Comparison of ENCODE assay signal across 17 cellular contexts in genomic region chr10:8410506-8410905, GRCh38.
DNase-seq lines count a peak whose midpoint lies in the region; ATAC-seq and TF ChIP-seq lines count a peak whose summit lies in the region.
"Had no signal": no experiment of that assay in that cellular context is flagged by ENCODE, and none has a peak within 500 bp of the region (broad histone marks: within the 10 kb centered on the region; RNA-seq: fewer than 3 reads in every experiment).

No MANE protein-coding gene starts in this region.

- H3K36me3 ChIP-seq in CD4-positive, CD25-positive, alpha-beta regulatory T cell (ENCODE audit: control insufficient read depth, insufficient read depth, low read length): no peaks in the 10 kb centered on the region
- no peaks in the 10 kb centered on the region for H3K36me3 ChIP-seq in mesendoderm (ENCODE audit: control insufficient read depth, insufficient read depth, low read length)
- no peaks in the 10 kb centered on the region for H3K36me3 ChIP-seq in smooth muscle cell (ENCODE audit: low read depth)
- H3K36me3 ChIP-seq: BLaER1 had no signal

- POLR2A ChIA-PET in WTC11 (lab: Charles Lee): no interaction called here
- POLR2A ChIA-PET in T-cell (lab: Charles Lee): interaction anchor here in 1 of 2 donors (0.5 kb wide), 1 partner anchor 64 kb away, joined by 6 read pairs; no protein-coding TSS in a partner anchor

- H3K27me3 ChIP-seq in CD4-positive, CD25-positive, alpha-beta regulatory T cell (ENCODE audit: control insufficient read depth, insufficient read depth, low read length): no peaks in the 10 kb centered on the region
- no peaks in the 10 kb centered on the region for H3K27me3 ChIP-seq in mesendoderm (ENCODE audit: insufficient read depth, low read length, poor library complexity)
- H3K27me3 ChIP-seq in smooth muscle cell (ENCODE audit: low read depth): peaks cover 5% of the 10 kb centered on the region
- H3K27me3 ChIP-seq: BLaER1 had no signal

- H4K5ac ChIP-seq in mesendoderm (ENCODE audit: low read length): no peak overlapping the region

- peaks cover 3% of the 10 kb centered on the region for H3K36me3 Mint-ChIP-seq in CD4-positive, CD25-positive, alpha-beta regulatory T cell
- H3K36me3 Mint-ChIP-seq in central memory CD8-positive, alpha-beta T cell (ENCODE audit: insufficient read depth): peaks cover 4% of the 10 kb centered on the region
- H3K36me3 Mint-ChIP-seq in WTC11 (no peaks in the 10 kb centered on the region), T-cell (no peaks in the 10 kb centered on the region)
- H3K36me3 Mint-ChIP-seq: CD14-positive monocyte; CD8-positive, alpha-beta T cell had no signal

- H2AFZ ChIP-seq in smooth muscle cell (ENCODE audit: low read depth): no peak overlapping the region

- H3K18ac ChIP-seq in mesendoderm (ENCODE audit: low read length): peak overlapping the region; percentile 30

- H3K4me3 Mint-ChIP-seq in CD4-positive, CD25-positive, alpha-beta regulatory T cell: no peak overlapping the region
- H3K4me3 Mint-ChIP-seq in central memory CD8-positive, alpha-beta T cell: no peak overlapping the region
- H3K4me3 Mint-ChIP-seq in WTC11: no peak overlapping the region
- H3K4me3 Mint-ChIP-seq in T-cell: no peak overlapping the region
- H3K4me3 Mint-ChIP-seq: CD8-positive, alpha-beta T cell; H9 had no signal

- H3K27me3 Mint-ChIP-seq in CD4-positive, CD25-positive, alpha-beta regulatory T cell: no peaks in the 10 kb centered on the region
- H3K27me3 Mint-ChIP-seq in central memory CD8-positive, alpha-beta T cell: no peaks in the 10 kb centered on the region
- H3K27me3 Mint-ChIP-seq in WTC11 (ENCODE audit: low read depth) (no peaks in the 10 kb centered on the region), T-cell (no peaks in the 10 kb centered on the region)

- H3K4ac ChIP-seq in mesendoderm (ENCODE audit: low read depth, low read length): no peak overlapping the region

- peaks cover 18 to 27% (median 23%) of the 10 kb centered on the region in 4 donors for H3K4me1 Mint-ChIP-seq in CD4-positive, CD25-positive, alpha-beta regulatory T cell
- peaks cover 29% of the 10 kb centered on the region for H3K4me1 Mint-ChIP-seq in central memory CD8-positive, alpha-beta T cell
- H3K4me1 Mint-ChIP-seq in WTC11 (peaks cover 20% of the 10 kb centered on the region), T-cell (peaks cover 26 to 36% (median 26%) of the 10 kb centered on the region in 3 donors)
- H3K4me1 Mint-ChIP-seq: CD14-positive monocyte had no signal

- H3K56ac ChIP-seq in mesendoderm (ENCODE audit: low read length): no peak overlapping the region

- H3K4me3 ChIP-seq in CD4-positive, CD25-positive, alpha-beta regulatory T cell (ENCODE audit: low read depth, low read length): no peak overlapping the region
- H3K4me3 ChIP-seq in mesendoderm (ENCODE audit: low read length): no peak overlapping the region
- no peak overlapping the region for H3K4me3 ChIP-seq in smooth muscle cell
- H3K4me3 ChIP-seq: BLaER1 had no signal

- H3K9ac ChIP-seq in mesendoderm (ENCODE audit: low read length) (no peak overlapping the region), smooth muscle cell (ENCODE audit: low read depth) (no peak overlapping the region)
- H3K9ac ChIP-seq: BLaER1 had no signal

- no peak overlapping the region for H3K27ac ChIP-seq in CD4-positive, CD25-positive, alpha-beta regulatory T cell (ENCODE audit: insufficient read depth, low read length, poor library complexity, severe bottlenecking)
- H3K27ac ChIP-seq in mesendoderm (ENCODE audit: low read depth, low read length) (no peak overlapping the region), smooth muscle cell (ENCODE audit: low read depth) (peak overlapping the region; percentile 33)
- H3K27ac ChIP-seq: BLaER1 had no signal

- no peaks in the 10 kb centered on the region for H3K79me1 ChIP-seq in mesendoderm (ENCODE audit: low read length)

- no peaks in the 10 kb centered on the region for H3F3A ChIP-seq in smooth muscle cell (ENCODE audit: low read depth)

- no peaks in the 10 kb centered on the region for H3K9me3 Mint-ChIP-seq in CD4-positive, CD25-positive, alpha-beta regulatory T cell
- H3K9me3 Mint-ChIP-seq in central memory CD8-positive, alpha-beta T cell: no peaks in the 10 kb centered on the region
- H3K9me3 Mint-ChIP-seq in WTC11: no peaks in the 10 kb centered on the region; the same call in 1 of the 2 replicates
- H3K9me3 Mint-ChIP-seq in T-cell: peaks cover 0 to 3% (median 0%) of the 10 kb centered on the region in 3 donors
- H3K9me3 Mint-ChIP-seq: CD8-positive, alpha-beta T cell had no signal

- H3K4me1 ChIP-seq in CD4-positive, CD25-positive, alpha-beta regulatory T cell (ENCODE audit: control insufficient read depth, insufficient read depth, low read length, poor library complexity, severe bottlenecking): peaks cover 15% of the 10 kb centered on the region
- peaks cover 3% of the 10 kb centered on the region for H3K4me1 ChIP-seq in mesendoderm (ENCODE audit: control insufficient read depth, low read depth, low read length)
- H3K4me1 ChIP-seq in smooth muscle cell (ENCODE audit: low read depth): no peaks in the 10 kb centered on the region
- H3K4me1 ChIP-seq: BLaER1 had no signal

- H2BK120ac ChIP-seq in mesendoderm (ENCODE audit: low read depth, low read length): no peak overlapping the region

- H4K8ac ChIP-seq in mesendoderm (ENCODE audit: low read depth, low read length): no peak overlapping the region

- H3K4me2 ChIP-seq in mesendoderm (ENCODE audit: low read length) (no peak overlapping the region), smooth muscle cell (no peak overlapping the region)
- H3K4me2 ChIP-seq: BLaER1 had no signal

- no peak for TF ChIP-seq CTCF in smooth muscle cell (IDR thresholded peaks at IDR 0.05; ENCODE audit: borderline replicate concordance, insufficient read depth, poor library complexity, severe bottlenecking)
- TF ChIP-seq CTCF in WTC11 (IDR thresholded peaks at IDR 0.05): no peak

- ATAC-seq in CD4-positive, CD25-positive, alpha-beta regulatory T cell (ENCODE audit: low read depth in 2 of 2): no peak
- no peak for ATAC-seq in central memory CD8-positive, alpha-beta T cell (replicated peaks; ENCODE audit: extremely low read depth, poor library complexity, severe bottlenecking)
- ATAC-seq in WTC11 (no peak), T-cell (replicated peaks in 1 of 4) (no peak)
- ATAC-seq: CD8-positive, alpha-beta T cell; HepG2 had no signal

- no CpG with 5 or more reads among the region's 3 CpGs for WGBS in mesendoderm (ENCODE audit: extremely low coverage, insufficient coverage, low lambda C conversion rate)
- 74% methylated on average over 3 of the region's 3 CpGs for WGBS in smooth muscle cell (ENCODE audit: low lambda C conversion rate)

- H3K79me2 ChIP-seq in mesendoderm (ENCODE audit: control insufficient read depth, insufficient read depth, low read length) (no peaks in the 10 kb centered on the region), smooth muscle cell (ENCODE audit: low read depth) (no peaks in the 10 kb centered on the region)

- no peak for DNase-seq in CD4-positive, CD25-positive, alpha-beta regulatory T cell
- no peak for DNase-seq in central memory CD8-positive, alpha-beta T cell (ENCODE audit: low spot score in 2 of 2)
- DNase-seq in mesendoderm (no peak), smooth muscle cell (lab: John Stamatoyannopoulos, UW; ENCODE audit: unreplicated experiment) (no peak), WTC11 (ENCODE audit: low spot score) (no peak), T-cell (no peak), iPS-NIHi7 (ENCODE audit: extremely low spot score) (no peak)
- DNase-seq: 8988T; Calu3; CD8-positive, alpha-beta T cell; DMS79 treated with DMSO at 0.1 percent for 48 hours; GF-D8; GOT3; H9 had no signal

- CTCF ChIA-PET in WTC11 (lab: Charles Lee): no interaction called here
- CTCF ChIA-PET in T-cell (lab: Charles Lee): interaction anchor here in 1 of 2 donors (0.6 kb wide), 1 partner anchor 141 kb away, joined by 4 read pairs; no protein-coding TSS in a partner anchor

- H3K23ac ChIP-seq in mesendoderm (ENCODE audit: low read length): peak overlapping the region; percentile 74

- H4K20me1 ChIP-seq in smooth muscle cell (ENCODE audit: low read depth): no peaks in the 10 kb centered on the region
- H4K20me1 ChIP-seq: BLaER1 had no signal

- H2AK5ac ChIP-seq in mesendoderm (ENCODE audit: low read length): no peak overlapping the region

- H2BK5ac ChIP-seq in mesendoderm (ENCODE audit: low read length): no peak overlapping the region

- peak overlapping the region in 2 of 3 donors; percentile 8 to 51 for H3K27ac Mint-ChIP-seq in CD4-positive, CD25-positive, alpha-beta regulatory T cell
- peak overlapping the region; percentile 9 for H3K27ac Mint-ChIP-seq in central memory CD8-positive, alpha-beta T cell (ENCODE audit: low read depth)
- no peak overlapping the region for H3K27ac Mint-ChIP-seq in WTC11
- peak overlapping the region in 1 of 2 donors; percentile 28 for H3K27ac Mint-ChIP-seq in T-cell
- H3K27ac Mint-ChIP-seq: CD14-positive monocyte; CD8-positive, alpha-beta T cell had no signal

- no peak overlapping the region for H2BK15ac ChIP-seq in mesendoderm (replicated peaks; ENCODE audit: low read depth)

- no peaks in the 10 kb centered on the region for H3K9me3 ChIP-seq in CD4-positive, CD25-positive, alpha-beta regulatory T cell (ENCODE audit: control insufficient read depth in 2 of 2, low read length in 2 of 2)
- no peaks in the 10 kb centered on the region for H3K9me3 ChIP-seq in smooth muscle cell (replicated peaks; ENCODE audit: low read depth)
- H3K9me3 ChIP-seq: BLaER1 had no signal

TF ChIP-seq in WTC11, 78 proteins besides CTCF, POLR2A, EP300 and RAD21 (continues in another document):
- TF ChIP-seq TCF7 (CRISPR knock-in tag; IDR thresholded peaks at IDR 0.05; ENCODE audit: low read depth) (no peak), GTF2I (CRISPR knock-in tag; conservative IDR thresholded peaks at IDR 0.05) (no peak), RORB (CRISPR knock-in tag; IDR thresholded peaks at IDR 0.05) (no peak), FOXK1 (CRISPR knock-in tag; IDR thresholded peaks at IDR 0.05) (no peak), OVOL2 (CRISPR knock-in tag; IDR thresholded peaks at IDR 0.05; ENCODE audit: borderline replicate concordance) (no peak), SP1 (CRISPR knock-in tag; conservative IDR thresholded peaks at IDR 0.05) (no peak), ZNF317 (CRISPR knock-in tag; IDR thresholded peaks at IDR 0.05; ENCODE audit: borderline replicate concordance, low read depth) (no peak), JUN (CRISPR knock-in tag; IDR thresholded peaks at IDR 0.05) (no peak)
- TF ChIP-seq, protein P1, sequence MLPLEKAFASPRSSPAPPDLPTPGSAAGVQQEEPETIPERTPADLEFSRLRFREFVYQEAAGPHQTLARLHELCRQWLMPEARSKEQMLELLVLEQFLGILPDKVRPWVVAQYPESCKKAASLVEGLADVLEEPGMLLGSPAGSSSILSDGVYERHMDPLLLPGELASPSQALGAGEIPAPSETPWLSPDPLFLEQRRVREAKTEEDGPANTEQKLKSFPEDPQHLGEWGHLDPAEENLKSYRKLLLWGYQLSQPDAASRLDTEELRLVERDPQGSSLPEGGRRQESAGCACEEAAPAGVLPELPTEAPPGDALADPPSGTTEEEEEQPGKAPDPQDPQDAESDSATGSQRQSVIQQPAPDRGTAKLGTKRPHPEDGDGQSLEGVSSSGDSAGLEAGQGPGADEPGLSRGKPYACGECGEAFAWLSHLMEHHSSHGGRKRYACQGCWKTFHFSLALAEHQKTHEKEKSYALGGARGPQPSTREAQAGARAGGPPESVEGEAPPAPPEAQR (CRISPR knock-in tag; IDR thresholded peaks at IDR 0.05): no peak
